11 cellular contexts compared by ENCODE assay signal in genomic region chr17:80774643-80775281, GRCh38.
DNase-seq lines count a peak whose midpoint lies in the region; ATAC-seq, FAIRE-seq and TF ChIP-seq lines count a peak whose summit lies in the region.
"Had no signal": no experiment of that assay in that cellular context is flagged by ENCODE, and none has a peak within 500 bp of the region (broad histone marks: within the 10 kb centered on the region; RNA-seq: fewer than 3 reads in every experiment).

No MANE protein-coding gene starts in this region.

- H3K4me2 ChIP-seq in HepG2 (ENCODE audit: low read depth, low read length): no peak overlapping the region
- H3K4me2 ChIP-seq: A549 had no signal

- H3K27me3 Mint-ChIP-seq in activated naive CD8-positive, alpha-beta T cell treated with anti-CD3 and anti-CD28 coated beads, Interleukin-2, amount 50 U/mL, for 24 hours: no peaks in the 10 kb centered on the region

- no peaks in the 10 kb centered on the region; the same call in 1 of the 2 replicates for H4K20me1 ChIP-seq in HepG2 (ENCODE audit: insufficient read depth, low read length)

- peaks cover 42 to 51% of the 10 kb centered on the region in 2 donors for H3K4me1 ChIP-seq in gastrocnemius medialis
- H3K4me1 ChIP-seq in HepG2 (ENCODE audit: insufficient read depth, low read length): no peaks in the 10 kb centered on the region
- H3K4me1 ChIP-seq: A549, foreskin keratinocyte had no signal

- no peak overlapping the region for H2AFZ ChIP-seq in HepG2 (ENCODE audit: low read length)

- TF ChIP-seq CTCF in gastrocnemius medialis (IDR thresholded peaks at IDR 0.05 in 4 of 5, conservative IDR thresholded peaks at IDR 0.05 in 1 of 5) (no peak), HepG2 (CRISPR knock-in tag; IDR thresholded peaks at IDR 0.05) (no peak)

- no peak for TF ChIP-seq EP300 in HepG2 (IDR thresholded peaks at IDR 0.05; ENCODE audit: low read depth in 2 of 2, low read length in 2 of 2)
- TF ChIP-seq EP300 in HepG2 (CRISPR knock-in tag; IDR thresholded peaks at IDR 0.05; ENCODE audit: borderline replicate concordance): no peak

- H3K27ac ChIP-seq in gastrocnemius medialis (peak overlapping the region; percentile 88 to 97 (median 93)), HepG2 (ENCODE audit: extremely low read length, insufficient read depth, low read length) (no peak overlapping the region)
- H3K27ac ChIP-seq: A549, foreskin keratinocyte had no signal

- H3K9me3 ChIP-seq in gastrocnemius medialis (no peaks in the 10 kb centered on the region), HepG2 (ENCODE audit: low read length) (no peaks in the 10 kb centered on the region)
- H3K9me3 ChIP-seq: A549 had no signal

- peaks cover 49% of the 10 kb centered on the region for H3K36me3 Mint-ChIP-seq in activated naive CD8-positive, alpha-beta T cell treated with anti-CD3 and anti-CD28 coated beads, Interleukin-2, amount 50 U/mL, for 24 hours (ENCODE audit: low read depth)

- no peak overlapping the region for H3K9ac ChIP-seq in HepG2 (ENCODE audit: insufficient read depth, low read depth, low read length)

- no TSS peak for BruUV-seq in HepG2 (replicated peaks; lab: Mats Ljungman, UMichigan)

- peak overlapping the region; percentile 69 for H3K4me3 Mint-ChIP-seq in activated naive CD8-positive, alpha-beta T cell treated with anti-CD3 and anti-CD28 coated beads, Interleukin-2, amount 50 U/mL, for 24 hours
- H3K4me3 Mint-ChIP-seq: HFFc6 had no signal

- peak; percentile 67 for ATAC-seq in activated naive CD8-positive, alpha-beta T cell treated with anti-CD3 and anti-CD28 coated beads, Interleukin-2, amount 50 U/mL, for 24 hours
- no peak for ATAC-seq in gastrocnemius medialis
- ATAC-seq in HG02610 (IDR thresholded peaks at IDR 0.05; ENCODE audit: unreplicated experiment): no peak
- no peak for ATAC-seq in GM19455 (IDR thresholded peaks at IDR 0.05; ENCODE audit: unreplicated experiment)
- no peak for ATAC-seq in HepG2
- ATAC-seq: foreskin keratinocyte had no signal

- 97% methylated on average over 21 of the region's 21 CpGs for WGBS in HepG2 (ENCODE audit: low lambda C conversion rate)

- peaks cover 76% of the 10 kb centered on the region for H3K4me1 Mint-ChIP-seq in activated naive CD8-positive, alpha-beta T cell treated with anti-CD3 and anti-CD28 coated beads, Interleukin-2, amount 50 U/mL, for 24 hours

- intact Hi-C loops in gastrocnemius medialis (cut with DNase I; ENCODE audit: low total_unique reads) (loop anchor here (2.0 to 5.0 kb wide), 2 partner anchors 18 to 83 kb away; no protein-coding TSS in a partner anchor), HepG2 (cut with micrococcal nuclease; ENCODE audit: unreplicated experiment) (no loop called here)

- TF ChIP-seq POLR2A in gastrocnemius medialis (IDR thresholded peaks at IDR 0.05): no peak
- no peak for TF ChIP-seq POLR2A in HepG2 (IDR thresholded peaks at IDR 0.05; ENCODE audit: insufficient read depth in 1 of 2, low read depth in 2 of 2, low read length in 2 of 2)

- in situ Hi-C loops in gastrocnemius medialis (cut with MboI; ENCODE audit: low sequenced_read_pairs in 4 of 4): no loop called here
- in situ Hi-C loops in HepG2 (cut with HindIII; ENCODE audit: extremely low pct_ligation_motif_present, low pct_unique_long_range_greater_than_20kb): no loop called here

- H3K9me3 Mint-ChIP-seq in activated naive CD8-positive, alpha-beta T cell treated with anti-CD3 and anti-CD28 coated beads, Interleukin-2, amount 50 U/mL, for 24 hours: no peaks in the 10 kb centered on the region
- H3K9me3 Mint-ChIP-seq: HFFc6 had no signal

- no peaks in the 10 kb centered on the region for H3K79me2 ChIP-seq in HepG2 (ENCODE audit: insufficient read depth, low read length)

- DNase-seq in NCI-H1417 (lab: John Stamatoyannopoulos, UW): peak in 2 of 3 experiments; percentile 44 to 72
- DNase-seq in NCI-H1417 treated with DMSO at 0.1 percent for 48 hours (lab: John Stamatoyannopoulos, UW): no peak
- peak; percentile 40 for DNase-seq in NCI-H2029 treated with DMSO at 0.1 percent for 48 hours (lab: John Stamatoyannopoulos, UW)
- DNase-seq in activated naive CD8-positive, alpha-beta T cell treated with anti-CD3 and anti-CD28 coated beads, Interleukin-2, amount 50 U/mL, for 24 hours: no peak
- no peak for DNase-seq in gastrocnemius medialis
- no peak for DNase-seq in HepG2 (ENCODE audit: low spot score)
- DNase-seq: foreskin keratinocyte, HFFc6 had no signal

- TF ChIP-seq RAD21 in HepG2 (CRISPR knock-in tag; IDR thresholded peaks at IDR 0.05): no peak

- CTCF ChIA-PET in HepG2 (lab: Yijun Ruan, JAX; ENCODE audit: low intra/inter-chr PET ratio, low total read pairs): no interaction called here

- H3K27ac Mint-ChIP-seq in activated naive CD8-positive, alpha-beta T cell treated with anti-CD3 and anti-CD28 coated beads, Interleukin-2, amount 50 U/mL, for 24 hours: peak overlapping the region; percentile 90

- POLR2A ChIA-PET in HepG2 (lab: Yijun Ruan, JAX): no interaction called here

- H3K4me3 ChIP-seq in gastrocnemius medialis (peak overlapping the region in 2 of 4 donors; percentile 19 to 22), HepG2 (replicated peaks in 1 of 3; ENCODE audit: insufficient read depth in 1 of 3, low read depth in 2 of 3, low read length in 3 of 3) (no peak overlapping the region)
- H3K4me3 ChIP-seq: A549 had no signal

- no peak for FAIRE-seq in HepG2 (lab: Jason Lieb, UNC)

- H3K27me3 ChIP-seq in gastrocnemius medialis: no peaks in the 10 kb centered on the region
- no peaks in the 10 kb centered on the region for H3K27me3 ChIP-seq in HepG2 (ENCODE audit: control insufficient read depth in 1 of 2, insufficient read depth in 2 of 2, low read length in 2 of 2)
- H3K27me3 ChIP-seq: foreskin keratinocyte had no signal

- H3K36me3 ChIP-seq in gastrocnemius medialis: no peaks in the 10 kb centered on the region
- H3K36me3 ChIP-seq in HepG2 (replicated peaks in 1 of 2; ENCODE audit: control insufficient read depth in 1 of 2, insufficient read depth in 2 of 2, low read length in 2 of 2): peaks cover 16 to 47% of the 10 kb centered on the region in 2 experiments

TF ChIP-seq in HepG2, 621 proteins besides CTCF, POLR2A, EP300 and RAD21 (continues in another document):
- TF ChIP-seq TFAP4 (IDR thresholded peaks at IDR 0.05; ENCODE audit: borderline replicate concordance, low read depth) (no peak), SRF (IDR thresholded peaks at IDR 0.05; ENCODE audit: low read depth, low read length) (no peak), PBX3 (CRISPR knock-in tag; IDR thresholded peaks at IDR 0.05; ENCODE audit: borderline replicate concordance) (no peak), POLR2AphosphoS5 (IDR thresholded peaks at IDR 0.05; ENCODE audit: low read depth, low read length) (no peak)

Comparison
In these comparisons a context has a peak if more than half of its experiments do, and no peak if none do; other contexts are left out.
1. DNase-seq: peak in NCI-H1417 (2 of 3) and NCI-H2029 treated with DMSO at 0.1 percent for 48 hours (single experiment); none in NCI-H1417 treated with DMSO at 0.1 percent for 48 hours (single experiment), activated naive CD8-positive, alpha-beta T cell treated with anti-CD3 and anti-CD28 coated beads, Interleukin-2, amount 50 U/mL, for 24 hours (single experiment), gastrocnemius medialis (0 of 2) and HepG2 (single experiment).